ENCODE assay signal across 8 cellular contexts in genomic region chr12:49553512-49554088, GRCh38. TPM values are rescaled to one million over a fixed set of nuclear protein-coding genes. Genes with fewer than 3 reads are reported as not detected.
DNase-seq lines count a peak whose midpoint lies in the region; ATAC-seq and TF ChIP-seq lines count a peak whose summit lies in the region.
"Had no signal": no experiment of that assay in that cellular context is flagged by ENCODE, and none has a peak within 500 bp of the region (broad histone marks: within the 10 kb centered on the region; RNA-seq: fewer than 3 reads in every experiment).

No MANE protein-coding gene starts in this region.

- POLR2A ChIA-PET in GM10248 (lab: Yijun Ruan, JAX): no interaction called here

- CTCF ChIA-PET in GM10248 (lab: Yijun Ruan, JAX): interaction anchor here (0.6 to 5.4 kb wide), 22 partner anchors 9 to 533 kb away, joined by 3 to 51 read pairs (median 4); partner anchors contain the start of genes MCRS1, PRPF40B and SPATS2

- peak; percentile 56 for TF ChIP-seq CTCF in GM10248 (IDR thresholded peaks at IDR 0.05; ENCODE audit: control extremely low read depth, extremely low read depth, low read depth, missing control alignments)

- ATAC-seq in HG03457 (IDR thresholded peaks at IDR 0.05; ENCODE audit: unreplicated experiment): no peak
- ATAC-seq in GM21367 (IDR thresholded peaks at IDR 0.05; ENCODE audit: unreplicated experiment): no peak

- peak; percentile 67 for DNase-seq in GM10248 (ENCODE audit: extremely low spot score)
- peak; percentile 78 for DNase-seq in NAMALWA (ENCODE audit: low spot score)
- peak; percentile 65 for DNase-seq in SW480 (ENCODE audit: low spot score)
- peak; percentile 29 for DNase-seq in kidney glomerular epithelial cell (lab: John Stamatoyannopoulos, UW)
- no peak for DNase-seq in occipital lobe (lab: John Stamatoyannopoulos, UW)

RNA-seq across cellular contexts. Expression of gene MCRS1, which starts 14.3 kb away (rescaled TPM):
- 29.9 TPM for total RNA-seq in occipital lobe

RNA-seq across cellular contexts. Expression of gene KCNH3, which starts 14.8 kb away (rescaled TPM):
- total RNA-seq in occipital lobe: 7.5 TPM

RNA-seq across cellular contexts. Expression of gene FAM186B, which starts 51.8 kb away (rescaled TPM):
- total RNA-seq in occipital lobe: not detected
- total RNA-seq: skeletal muscle tissue had no signal
